In the genomic region with DNA sequence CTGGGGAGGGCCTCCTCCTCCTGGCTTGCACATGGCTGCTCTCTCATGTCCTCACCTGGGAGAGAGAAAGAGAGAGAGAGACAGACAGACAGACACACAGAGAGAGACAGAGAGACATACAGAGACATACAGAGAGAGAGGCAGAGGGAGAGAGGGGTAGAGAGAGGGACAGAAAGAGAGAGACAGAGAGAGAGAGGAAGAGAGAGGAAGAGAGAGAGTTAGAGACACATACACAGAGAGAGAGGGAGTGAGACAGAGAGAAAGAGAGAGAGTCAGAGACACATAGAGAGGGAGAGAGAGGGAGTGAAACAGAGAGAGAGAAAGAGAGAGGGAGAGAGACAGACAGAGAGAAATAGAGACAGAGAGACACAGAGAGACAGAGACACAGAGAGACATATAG, we compare ENCODE assay signal across 26 cellular contexts.
"Had no signal": no experiment of that assay in that cellular context is flagged by ENCODE, and none has a peak within 500 bp of the region (broad histone marks: within the 10 kb centered on the region; RNA-seq: fewer than 3 reads in every experiment).

No MANE protein-coding gene starts in this region.

- H3K4me1 Mint-ChIP-seq: memory B cell had no signal

- H3K27ac Mint-ChIP-seq: endodermal cell, memory B cell had no signal

- ATAC-seq: effector memory CD8-positive, alpha-beta T cell; esophagus mucosa; gastrocnemius medialis; heart right ventricle; left cardiac atrium; left lung; left ventricle myocardium superior had no signal

- FAIRE-seq: endometrium, islet of Langerhans, keratinocyte had no signal

- H3K4me3 Mint-ChIP-seq: effector memory CD8-positive, alpha-beta T cell; endodermal cell; memory B cell had no signal

- H3K9me3 Mint-ChIP-seq: endodermal cell had no signal

- DNase-seq: colonic mucosa; cortex of kidney; dermis blood vessel endothelial cell; dorsolateral prefrontal cortex; effector CD8-positive, alpha-beta T cell; effector memory CD8-positive, alpha-beta T cell; erythroblast; esophagus squamous epithelium; foreskin fibroblast; foreskin melanocyte; gastrocnemius medialis; glutamatergic neuron; heart right ventricle; hippocampal formation; left cardiac atrium; left lung; left ventricle myocardium superior; mammary epithelial cell; mesendoderm; midbrain had no signal
